In genomic region chr3:155302476-155302875, GRCh38 we compare ENCODE assay signal across 1 cellular context.
TF ChIP-seq lines count a peak whose summit lies in the region.

No MANE protein-coding gene starts in this region.

TF ChIP-seq in WTC11, 78 proteins besides CTCF, POLR2A, EP300 and RAD21 (continued from another document):
- TF ChIP-seq PRDM15 (CRISPR knock-in tag; IDR thresholded peaks at IDR 0.05) (no peak), ZNF263 (CRISPR knock-in tag; IDR thresholded peaks at IDR 0.05; ENCODE audit: low read depth) (no peak), JUN (CRISPR knock-in tag; IDR thresholded peaks at IDR 0.05) (no peak), ZNF423 (CRISPR knock-in tag; IDR thresholded peaks at IDR 0.05) (no peak), ETV6 (CRISPR knock-in tag; IDR thresholded peaks at IDR 0.05) (no peak), MAX (CRISPR knock-in tag; IDR thresholded peaks at IDR 0.05) (no peak)
- TF ChIP-seq, protein P1, sequence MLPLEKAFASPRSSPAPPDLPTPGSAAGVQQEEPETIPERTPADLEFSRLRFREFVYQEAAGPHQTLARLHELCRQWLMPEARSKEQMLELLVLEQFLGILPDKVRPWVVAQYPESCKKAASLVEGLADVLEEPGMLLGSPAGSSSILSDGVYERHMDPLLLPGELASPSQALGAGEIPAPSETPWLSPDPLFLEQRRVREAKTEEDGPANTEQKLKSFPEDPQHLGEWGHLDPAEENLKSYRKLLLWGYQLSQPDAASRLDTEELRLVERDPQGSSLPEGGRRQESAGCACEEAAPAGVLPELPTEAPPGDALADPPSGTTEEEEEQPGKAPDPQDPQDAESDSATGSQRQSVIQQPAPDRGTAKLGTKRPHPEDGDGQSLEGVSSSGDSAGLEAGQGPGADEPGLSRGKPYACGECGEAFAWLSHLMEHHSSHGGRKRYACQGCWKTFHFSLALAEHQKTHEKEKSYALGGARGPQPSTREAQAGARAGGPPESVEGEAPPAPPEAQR (CRISPR knock-in tag; IDR thresholded peaks at IDR 0.05) = no peak
- TF ChIP-seq, protein P2, sequence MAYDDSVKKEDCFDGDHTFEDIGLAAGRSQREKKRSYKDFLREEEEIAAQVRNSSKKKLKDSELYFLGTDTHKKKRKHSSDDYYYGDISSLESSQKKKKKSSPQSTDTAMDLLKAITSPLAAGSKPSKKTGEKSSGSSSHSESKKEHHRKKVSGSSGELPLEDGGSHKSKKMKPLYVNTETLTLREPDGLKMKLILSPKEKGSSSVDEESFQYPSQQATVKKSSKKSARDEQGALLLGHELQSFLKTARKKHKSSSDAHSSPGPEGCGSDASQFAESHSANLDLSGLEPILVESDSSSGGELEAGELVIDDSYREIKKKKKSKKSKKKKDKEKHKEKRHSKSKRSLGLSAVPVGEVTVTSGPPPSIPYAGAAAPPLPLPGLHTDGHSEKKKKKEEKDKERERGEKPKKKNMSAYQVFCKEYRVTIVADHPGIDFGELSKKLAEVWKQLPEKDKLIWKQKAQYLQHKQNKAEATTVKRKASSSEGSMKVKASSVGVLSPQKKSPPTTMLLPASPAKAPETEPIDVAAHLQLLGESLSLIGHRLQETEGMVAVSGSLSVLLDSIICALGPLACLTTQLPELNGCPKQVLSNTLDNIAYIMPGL (CRISPR knock-in tag; IDR thresholded peaks at IDR 0.05) = no peak
TF ChIP-seq in WTC11: peak in this region for 0.
